Comparison of ENCODE assay signal across 6 cellular contexts in genomic region chr12:117469883-117470483, GRCh38.
"Had no signal": no experiment of that assay in that cellular context is flagged by ENCODE, and none has a peak within 500 bp of the region (broad histone marks: within the 10 kb centered on the region; RNA-seq: fewer than 3 reads in every experiment).

No MANE protein-coding gene starts in this region.

- DNase-seq: KG1 had no signal

- FAIRE-seq: HepG2, HTR-8/SVneo, K562 had no signal

- H3K9ac ChIP-seq: KMS-11 had no signal

- H3K4me3 ChIP-seq: K562 had no signal

- H3K27ac ChIP-seq: HL-60, KMS-11 had no signal

- ATAC-seq: HepG2, K562 had no signal

- H3K4me2 ChIP-seq: KMS-11 had no signal
